ENCODE assay signal across 25 cellular contexts in genomic region chr7:1401011-1401410, GRCh38. TPM values are rescaled to one million over a fixed set of nuclear protein-coding genes. Genes with fewer than 3 reads are reported as not detected.
DNase-seq lines count a peak whose midpoint lies in the region; ATAC-seq and TF ChIP-seq lines count a peak whose summit lies in the region.
"Had no signal": no experiment of that assay in that cellular context is flagged by ENCODE, and none has a peak within 500 bp of the region (broad histone marks: within the 10 kb centered on the region; RNA-seq: fewer than 3 reads in every experiment).

No MANE protein-coding gene starts in this region.

- H3K9me3 Mint-ChIP-seq in MCF 10A (ENCODE audit: unreplicated experiment): no peaks in the 10 kb centered on the region

- no peaks in the 10 kb centered on the region for H4K20me1 ChIP-seq in mammary epithelial cell (ENCODE audit: insufficient read depth, low read length)

- peaks cover 48% of the 10 kb centered on the region for H3K27me3 Mint-ChIP-seq in MCF 10A (ENCODE audit: insufficient read depth, unreplicated experiment)

- H3K4me1 ChIP-seq in mammary epithelial cell (ENCODE audit: insufficient read depth, low read length): no peaks in the 10 kb centered on the region
- H3K4me1 ChIP-seq: SJCRH30 had no signal

- H2AFZ ChIP-seq in mammary epithelial cell (ENCODE audit: low read depth, low read length): no peak overlapping the region
- H2AFZ ChIP-seq: GM23248 had no signal

- no peak overlapping the region for H3K4me2 ChIP-seq in mammary epithelial cell (ENCODE audit: insufficient read depth, low read depth, low read length)
- H3K4me2 ChIP-seq: KMS-11 had no signal

- peak; percentile 36 for DNase-seq in mammary epithelial cell
- DNase-seq in MCF 10A (ENCODE audit: unreplicated experiment): no peak
- DNase-seq in M059J (ENCODE audit: low read depth): peak; percentile 61
- DNase-seq in kidney tubule cell (ENCODE audit: low spot score): peak; percentile 30
- no peak for DNase-seq in NCI-H748 (lab: John Stamatoyannopoulos, UW; ENCODE audit: unreplicated experiment)
- DNase-seq in mucosa of gallbladder (ENCODE audit: low spot score): no peak
- DNase-seq: 8988T; AML-193; C1 segment of cervical spinal cord; DMS79; GM23248; H9; IMR-90; MG63; NCI-H1436; NCI-H1930; NCI-H510A treated with DMSO at 0.1 percent for 48 hours; NCI-H774; NK-92 treated with Interleukin-12 subunit alpha and Interleukin-12 subunit beta, amount 100 ng/mL, for 24 hours; SJCRH30; T-helper 1 cell had no signal

- no peak overlapping the region for H3K4me3 ChIP-seq in mammary epithelial cell (replicated peaks in 1 of 3; ENCODE audit: insufficient read depth in 1 of 3, low read depth in 2 of 3, low read length in 3 of 3)
- H3K4me3 ChIP-seq: GM12878, GM23248, MG63, SJCRH30 had no signal

- in situ Hi-C loops in mammary epithelial cell (cut with MboI; ENCODE audit: low sequenced_read_pairs in 2 of 2): no loop called here

- peaks cover 5% of the 10 kb centered on the region for H3K36me3 Mint-ChIP-seq in MCF 10A (ENCODE audit: insufficient read depth, unreplicated experiment)

- BruUV-seq in mammary epithelial cell (replicated peaks; lab: Mats Ljungman, UMichigan) (no TSS peak), MCF 10A (replicated peaks; lab: Mats Ljungman, UMichigan) (no TSS peak)

- no peak for ATAC-seq in HG02610 (IDR thresholded peaks at IDR 0.05; ENCODE audit: unreplicated experiment)
- ATAC-seq: GM12878, Panc1 had no signal

- dilution Hi-C loops in mammary epithelial cell (cut with HindIII; ENCODE audit: low sequenced_read_pairs): loop anchor here (10.0 kb wide), 1 partner anchor 66 kb away; no protein-coding TSS in a partner anchor

- H3K27me3 ChIP-seq in mammary epithelial cell (ENCODE audit: insufficient read depth, low read length): peaks cover 10% of the 10 kb centered on the region

- peaks cover 7% of the 10 kb centered on the region for H3K4me1 Mint-ChIP-seq in MCF 10A (ENCODE audit: insufficient read depth, unreplicated experiment)

- WGBS in mammary epithelial cell (ENCODE audit: low coverage, missing lambda C conversion rate): 56% methylated on average over 17 of the region's 18 CpGs

- H3K9ac ChIP-seq in mammary epithelial cell (ENCODE audit: insufficient read depth, low read length): no peak overlapping the region
- H3K9ac ChIP-seq: GM23248, KMS-11 had no signal

- POLR2A ChIA-PET in MCF 10A (lab: Yijun Ruan, JAX): no interaction called here

- H3K9me3 ChIP-seq in mammary epithelial cell (replicated peaks; ENCODE audit: insufficient read depth, low read length): peaks cover 3% of the 10 kb centered on the region
- H3K9me3 ChIP-seq: SJCRH30 had no signal

- CTCF ChIA-PET in mammary epithelial cell (lab: Charles Lee; ENCODE audit: low non-redundant PET): no interaction called here
- CTCF ChIA-PET in MCF 10A (lab: Yijun Ruan, JAX): interaction anchor here (0.7 to 1.9 kb wide), 3 partner anchors 10 to 70 kb away, joined by 3 to 5 read pairs (median 3); no protein-coding TSS in a partner anchor

- H3K27ac ChIP-seq in mammary epithelial cell (ENCODE audit: insufficient read depth, low read depth, low read length): no peak overlapping the region
- H3K27ac ChIP-seq: GM23248, KMS-11, SJCRH30 had no signal

- TF ChIP-seq CTCF in mammary epithelial cell (conservative IDR thresholded peaks at IDR 0.05 in 1 of 2, IDR thresholded peaks at IDR 0.05 in 1 of 2; ENCODE audit: extremely low read depth in 1 of 2, insufficient read depth in 1 of 2, low read depth in 1 of 2, low read length in 2 of 2) (no peak), MCF 10A (IDR thresholded peaks at IDR 0.05; ENCODE audit: unreplicated experiment) (no peak)

- intact Hi-C loops in mammary epithelial cell (cut with micrococcal nuclease) (no loop called here), MCF 10A (cut with micrococcal nuclease) (no loop called here)

- H3K27ac Mint-ChIP-seq in MCF 10A (ENCODE audit: low read depth, unreplicated experiment): no peak overlapping the region
- H3K27ac Mint-ChIP-seq: H9 had no signal

- H3K4me3 Mint-ChIP-seq in MCF 10A (ENCODE audit: unreplicated experiment): no peak overlapping the region
- H3K4me3 Mint-ChIP-seq: H9 had no signal

- no peaks in the 10 kb centered on the region for H3K79me2 ChIP-seq in mammary epithelial cell (ENCODE audit: insufficient read depth, low read length)

- no peaks in the 10 kb centered on the region for H3K36me3 ChIP-seq in mammary epithelial cell (ENCODE audit: insufficient read depth, low read length)
- H3K36me3 ChIP-seq: MG63, SJCRH30 had no signal

RNA-seq across cellular contexts. Expression of gene MICALL2, which starts 58.3 kb away (rescaled TPM):
- total RNA-seq in mammary epithelial cell (10 to 100 TPM; 41.7 to 69.8 TPM), MCF 10A (2022) (12.3 and 15.8 TPM in 2 replicates), mucosa of gallbladder (166 TPM)
- 28.8 TPM for polyA plus RNA-seq in mammary epithelial cell
- 44.0 TPM for polyA minus RNA-seq in mammary epithelial cell
- total RNA-seq in M059J (2014; rRNA removed; shearing (Covaris generic)): 5.5 and 11.1 TPM in 2 replicates

Comparison
In these comparisons a context has a peak if more than half of its experiments do, and no peak if none do; other contexts are left out.
1. DNase-seq: peak in mammary epithelial cell (single experiment), M059J (single experiment) and kidney tubule cell (single experiment); none in MCF 10A (single experiment), NCI-H748 (single experiment) and mucosa of gallbladder (single experiment).